9 cellular contexts compared by ENCODE assay signal in genomic region chr3:160450846-160451245, GRCh38. TPM values are rescaled to one million over a fixed set of nuclear protein-coding genes. Genes with fewer than 3 reads are reported as not detected.
DNase-seq lines count a peak whose midpoint lies in the region; ATAC-seq, FAIRE-seq and TF ChIP-seq lines count a peak whose summit lies in the region.
"Had no signal": no experiment of that assay in that cellular context is flagged by ENCODE, and none has a peak within 500 bp of the region (broad histone marks: within the 10 kb centered on the region; RNA-seq: fewer than 3 reads in every experiment).

No MANE protein-coding gene starts in this region.

- H3K9ac ChIP-seq in HUES6 (ENCODE audit: low read length) (peak overlapping the region; percentile 86), GM12878 (ENCODE audit: control insufficient read depth, insufficient read depth, low read length) (peak overlapping the region; percentile 80)

- peak overlapping the region in 2 of 3 donors; percentile 89 to 95 for H3K27ac Mint-ChIP-seq in CD4-positive, CD25-positive, alpha-beta regulatory T cell
- peak overlapping the region; percentile 94 for H3K27ac Mint-ChIP-seq in mesothelial cell of epicardium

- H3K4me1 Mint-ChIP-seq in CD4-positive, CD25-positive, alpha-beta regulatory T cell: peaks cover 17 to 42% (median 18%) of the 10 kb centered on the region in 4 donors
- H3K4me1 Mint-ChIP-seq in mesothelial cell of epicardium: peaks cover 24% of the 10 kb centered on the region

- no peaks in the 10 kb centered on the region for H3K27me3 Mint-ChIP-seq in CD4-positive, CD25-positive, alpha-beta regulatory T cell
- H3K27me3 Mint-ChIP-seq in mesothelial cell of epicardium (ENCODE audit: low read depth): peaks cover 5% of the 10 kb centered on the region

- no peak for TF ChIP-seq POLR2A in GM12878 (IDR thresholded peaks at IDR 0.05; ENCODE audit: low read depth, low read length)

- DNase-seq in CD4-positive, CD25-positive, alpha-beta regulatory T cell: no peak
- DNase-seq in GM12878 (ENCODE audit: low read depth, low spot score): no peak
- DNase-seq in mesothelial cell of epicardium (ENCODE audit: low spot score in 2 of 2, unreplicated experiment in 2 of 2): no peak
- no peak for DNase-seq in pons (ENCODE audit: low spot score)
- no peak for DNase-seq in NCI-H2196 treated with DMSO at 0.1 percent for 48 hours (lab: John Stamatoyannopoulos, UW; ENCODE audit: unreplicated experiment)
- DNase-seq in SKM-1 treated with dmso at 0.1 percent for 144 hours (lab: John Stamatoyannopoulos, UW; ENCODE audit: unreplicated experiment): no peak
- DNase-seq: activated CD8-positive, alpha-beta memory T cell treated with anti-CD3 and anti-CD28 coated beads, Interleukin-2, amount 50 U/mL, for 4 hours had no signal

- CTCF ChIA-PET in GM12878 (lab: Yijun Ruan, JAX): interaction anchor here (0.9 to 2.8 kb wide), 7 partner anchors 11 to 459 kb away, joined by 3 to 9 read pairs (median 4); no protein-coding TSS in a partner anchor

- no peak for TF ChIP-seq EP300 in GM12878 (IDR thresholded peaks at IDR 0.05; ENCODE audit: borderline replicate concordance in 1 of 2, control insufficient read depth in 1 of 2, low read depth in 2 of 2, low read length in 2 of 2)

- intact Hi-C loops in GM12878 (cut with micrococcal nuclease; ENCODE audit: unreplicated experiment): no loop called here

- H3K79me2 ChIP-seq in GM12878 (ENCODE audit: control insufficient read depth, insufficient read depth, low read length): peaks cover 42% of the 10 kb centered on the region

- no peaks in the 10 kb centered on the region for H3K27me3 ChIP-seq in CD4-positive, CD25-positive, alpha-beta regulatory T cell (ENCODE audit: control insufficient read depth, insufficient read depth, low read length)
- H3K27me3 ChIP-seq in HUES6 (ENCODE audit: control insufficient read depth, insufficient read depth, low read length) (no peaks in the 10 kb centered on the region), GM12878 (replicated peaks in 1 of 2; ENCODE audit: control insufficient read depth in 2 of 2, insufficient read depth in 2 of 2, low read length in 1 of 2) (no peaks in the 10 kb centered on the region)

- no peak overlapping the region for H3K27ac ChIP-seq in CD4-positive, CD25-positive, alpha-beta regulatory T cell (ENCODE audit: insufficient read depth, low read length, poor library complexity, severe bottlenecking)
- H3K27ac ChIP-seq in HUES6 (ENCODE audit: low read depth, low read length): peak overlapping the region; percentile 96
- H3K27ac ChIP-seq in GM12878 (ENCODE audit: control insufficient read depth, insufficient read depth): no peak overlapping the region; the same call in 1 of the 2 replicates

- H3K4me3 Mint-ChIP-seq in CD4-positive, CD25-positive, alpha-beta regulatory T cell: peak overlapping the region; percentile 96 to 98 (median 96)
- peak overlapping the region; percentile 85 for H3K4me3 Mint-ChIP-seq in mesothelial cell of epicardium

- no peaks in the 10 kb centered on the region for H3K9me3 Mint-ChIP-seq in CD4-positive, CD25-positive, alpha-beta regulatory T cell
- peaks cover 8% of the 10 kb centered on the region for H3K9me3 Mint-ChIP-seq in mesothelial cell of epicardium

- H3K36me3 ChIP-seq in CD4-positive, CD25-positive, alpha-beta regulatory T cell (ENCODE audit: control insufficient read depth, insufficient read depth, low read length): no peaks in the 10 kb centered on the region
- H3K36me3 ChIP-seq in HUES6 (ENCODE audit: control insufficient read depth, insufficient read depth, low read length) (peaks cover 11% of the 10 kb centered on the region), GM12878 (ENCODE audit: control insufficient read depth in 2 of 2, insufficient read depth in 2 of 2, low read length in 1 of 2) (peaks cover 0 to 5% of the 10 kb centered on the region in 2 experiments; a peak in 1 of 4 replicates)

- H3K4me1 ChIP-seq in CD4-positive, CD25-positive, alpha-beta regulatory T cell (ENCODE audit: control insufficient read depth, insufficient read depth, low read length, poor library complexity, severe bottlenecking): peaks cover 28% of the 10 kb centered on the region
- H3K4me1 ChIP-seq in HUES6 (ENCODE audit: control insufficient read depth, insufficient read depth, low read length): peaks cover 16% of the 10 kb centered on the region; the same call in 1 of the 2 replicates
- peaks cover 6% of the 10 kb centered on the region for H3K4me1 ChIP-seq in GM12878 (ENCODE audit: control insufficient read depth, insufficient read depth, low read length)

- no peak for TF ChIP-seq CTCF in GM12878 (IDR thresholded peaks at IDR 0.05 in 2 of 3, conservative IDR thresholded peaks at IDR 0.05 in 1 of 3; ENCODE audit: control insufficient read depth in 2 of 3, extremely low read depth in 1 of 3, insufficient read depth in 1 of 3, low read depth in 3 of 3, low read length in 3 of 3)
- no peak for TF ChIP-seq CTCF in mesothelial cell of epicardium (IDR thresholded peaks at IDR 0.05; ENCODE audit: unreplicated experiment)

- no peak overlapping the region; the same call in 1 of the 2 replicates for H2AFZ ChIP-seq in GM12878 (ENCODE audit: control insufficient read depth, low read depth, low read length)

- POLR2A ChIA-PET in GM12878 (lab: Charles Lee): interaction anchor here (0.7 to 3.9 kb wide), 13 partner anchors 9 to 465 kb away, joined by 3 to 34 read pairs (median 3); partner anchors contain the start of genes IFT80 and SMC4

- SMC1A ChIA-PET in GM12878 (lab: Charles Lee; ENCODE audit: uncharacterized antibody, unreplicated experiment): interaction anchor here (0.6 to 7.7 kb wide), 9 partner anchors 14 to 596 kb away, joined by 3 to 73 read pairs (median 6); partner anchors contain the start of gene IFT80

- ATAC-seq in CD4-positive, CD25-positive, alpha-beta regulatory T cell (ENCODE audit: low read depth in 2 of 2): no peak
- ATAC-seq in GM12878 (no peak), GM18867 (IDR thresholded peaks at IDR 0.05; ENCODE audit: unreplicated experiment) (no peak)

- no peak for FAIRE-seq in GM12878 (lab: Jason Lieb, UNC)

- no TSS peak for BruUV-seq in GM12878 (replicated peaks; lab: Mats Ljungman, UMichigan)

- H3K36me3 Mint-ChIP-seq in CD4-positive, CD25-positive, alpha-beta regulatory T cell: peaks cover 6% of the 10 kb centered on the region
- H3K36me3 Mint-ChIP-seq in mesothelial cell of epicardium: peaks cover 3% of the 10 kb centered on the region

- in situ Hi-C loops in GM12878 (cut with MboI): no loop called here

- no peaks in the 10 kb centered on the region for H4K20me1 ChIP-seq in GM12878 (ENCODE audit: control insufficient read depth, insufficient read depth)

- 65% methylated on average over 3 of the region's 3 CpGs for WGBS in GM12878 (ENCODE audit: insufficient coverage, insufficient replicate concordance, low lambda C conversion rate, missing lambda C conversion rate)

- no peak overlapping the region for H3K4me3 ChIP-seq in CD4-positive, CD25-positive, alpha-beta regulatory T cell (ENCODE audit: low read depth, low read length)
- H3K4me3 ChIP-seq in HUES6 (ENCODE audit: low read depth, low read length) (peak overlapping the region; percentile 94), GM12878 (peak overlapping the region; percentile 13; the same call in 1 of the 2 replicates)

- no peaks in the 10 kb centered on the region for H3K9me3 ChIP-seq in CD4-positive, CD25-positive, alpha-beta regulatory T cell (ENCODE audit: control insufficient read depth in 2 of 2, low read length in 2 of 2)
- no peaks in the 10 kb centered on the region for H3K9me3 ChIP-seq in HUES6 (ENCODE audit: control insufficient read depth, insufficient read depth, low read depth, low read length)
- no peaks in the 10 kb centered on the region; the same call in 1 of the 3 replicates for H3K9me3 ChIP-seq in GM12878 (replicated peaks; ENCODE audit: control insufficient read depth, insufficient read depth, low read length)

- TF ChIP-seq RAD21 in GM12878 (IDR thresholded peaks at IDR 0.05; ENCODE audit: insufficient read depth, low read depth, low read length): no peak

- RAD21 ChIA-PET in GM12878 (lab: Charles Lee; ENCODE audit: unreplicated experiment): interaction anchor here (0.8 to 3.1 kb wide), 5 partner anchors 9 to 38 kb away, joined by 3 to 22 read pairs (median 4); no protein-coding TSS in a partner anchor

- peak overlapping the region; percentile 93; the same call in 1 of the 2 replicates for H3K4me2 ChIP-seq in GM12878 (ENCODE audit: control insufficient read depth, insufficient read depth)

RNA-seq across cellular contexts. Expression of gene TRIM59, which starts 1.3 kb away (rescaled TPM):
- 34.0 TPM for total RNA-seq in CD4-positive, CD25-positive, alpha-beta regulatory T cell
- polyA plus RNA-seq in CD4-positive, CD25-positive, alpha-beta regulatory T cell: 10 to 100 TPM; 50.5 to 67.9 (median 55.5) TPM
- 46.0 and 53.4 TPM in 2 replicates for total RNA-seq in GM12878 (2013; cell fraction: nucleolus; rRNA removed)
- total RNA-seq in GM12878 (2014; rRNA removed): 33.5 and 41.5 TPM in 2 replicates
- 38.6 and 40.2 TPM in 2 replicates for total RNA-seq in GM12878 (2014; rRNA removed; fragmentation: Illumina TruSeq; extraction: Trizol)
- 27.2 and 29.6 TPM in 2 replicates for total RNA-seq in GM12878 (2021)
- 10.4 TPM for polyA plus RNA-seq in GM12878 (2011; ENCODE audit: low read depth)
- polyA plus RNA-seq in GM12878 (2011; rRNA removed): 33.1 and 43.6 TPM in 2 replicates
- polyA plus RNA-seq in GM12878 (2011; cell fraction: cytosol; rRNA removed): 12.3 and 16.9 TPM in 2 replicates
- 10.6 and 11.0 TPM in 2 replicates for polyA plus RNA-seq in GM12878 (2011; cell fraction: nucleus; rRNA removed)
- polyA plus RNA-seq in GM12878 (2012): 11.5 and 12.6 TPM in 2 replicates
- polyA plus RNA-seq in GM12878 (2014; fragmentation: Illumina TruSeq; extraction: Trizol): 29.5 and 36.4 TPM in 2 replicates
- 100 to 1,000 TPM in 1 of 2 experiments, 10 to 100 TPM in 1; 28.9 to 105 TPM for polyA plus RNA-seq in GM12878 (2014; fragmentation: Nextera tagmentation; extraction: Ambion mirVana)
- polyA plus RNA-seq in GM12878 (2014; rRNA removed): 13.0 and 14.4 TPM in 2 replicates
- 10 to 100 TPM; 57.0 to 57.8 TPM for polyA plus RNA-seq in GM12878 (2016; fragmentation: Nextera tagmentation; extraction: Ambion mirVana)
- polyA minus RNA-seq in GM12878 (2011; rRNA and poly(A)+ RNA removed): 24.6 and 29.3 TPM in 2 replicates
- 14.7 and 21.5 TPM in 2 replicates for polyA minus RNA-seq in GM12878 (2011; cell fraction: cytosol; rRNA and poly(A)+ RNA removed)
- polyA minus RNA-seq in GM12878 (2011; cell fraction: nucleus; rRNA and poly(A)+ RNA removed): 13.4 and 22.3 TPM in 2 replicates
- total RNA-seq in mesothelial cell of epicardium: 20.1 to 23.0 TPM (median 21.1 TPM) in 3 replicates

RNA-seq across cellular contexts. Expression of gene SMC4, which starts 51.4 kb away (rescaled TPM):
- 153 TPM for total RNA-seq in CD4-positive, CD25-positive, alpha-beta regulatory T cell
- 10 to 100 TPM; 48.4 to 96.9 (median 53.7) TPM for polyA plus RNA-seq in CD4-positive, CD25-positive, alpha-beta regulatory T cell
- 263 and 313 TPM in 2 replicates for total RNA-seq in GM12878 (2013; cell fraction: nucleolus; rRNA removed)
- total RNA-seq in GM12878 (2014; rRNA removed) (130 and 133 TPM in 2 replicates), GM12878 (2014; rRNA removed; fragmentation: Illumina TruSeq; extraction: Trizol) (224 and 231 TPM in 2 replicates), GM12878 (2021) (124 and 142 TPM in 2 replicates), mesothelial cell of epicardium (50.7 to 57.4 TPM (median 53.2 TPM) in 3 replicates)
- polyA plus RNA-seq in GM12878 (2011; ENCODE audit: low read depth): 32.9 TPM
- polyA plus RNA-seq in GM12878 (2011; rRNA removed) (93.3 and 214 TPM in 2 replicates), GM12878 (2014; fragmentation: Illumina TruSeq; extraction: Trizol) (250 and 324 TPM in 2 replicates), GM12878 (2014; fragmentation: Nextera tagmentation; extraction: Ambion mirVana) (100 to 1,000 TPM in 1 of 2 experiments, 10 to 100 TPM in 1; 75.6 to 127 TPM), GM12878 (2014; rRNA removed) (121 and 128 TPM in 2 replicates), GM12878 (2016; fragmentation: Nextera tagmentation; extraction: Ambion mirVana) (100 to 1,000 TPM; 278 to 288 TPM)
- polyA plus RNA-seq in GM12878 (2011; cell fraction: cytosol; rRNA removed): 37.2 and 42.5 TPM in 2 replicates
- 181 and 214 TPM in 2 replicates for polyA plus RNA-seq in GM12878 (2011; cell fraction: nucleus; rRNA removed)
- 59.4 and 74.4 TPM in 2 replicates for polyA plus RNA-seq in GM12878 (2012)
- polyA minus RNA-seq in GM12878 (2011; rRNA and poly(A)+ RNA removed): 37.5 and 42.8 TPM in 2 replicates
- 23.5 and 30.7 TPM in 2 replicates for polyA minus RNA-seq in GM12878 (2011; cell fraction: cytosol; rRNA and poly(A)+ RNA removed)
- polyA minus RNA-seq in GM12878 (2011; cell fraction: nucleus; rRNA and poly(A)+ RNA removed): 128 and 223 TPM in 2 replicates

RNA-seq across cellular contexts. Expression of gene IFT80, which starts 51.8 kb away (rescaled TPM):
- total RNA-seq in CD4-positive, CD25-positive, alpha-beta regulatory T cell: 35.7 TPM
- polyA plus RNA-seq in CD4-positive, CD25-positive, alpha-beta regulatory T cell: 1 to 10 TPM; 3.0 to 8.0 (median 6.2) TPM
- total RNA-seq in GM12878 (2013; cell fraction: nucleolus; rRNA removed): 57.3 and 60.6 TPM in 2 replicates
- 14.1 and 16.2 TPM in 2 replicates for total RNA-seq in GM12878 (2014; rRNA removed)
- total RNA-seq in GM12878 (2014; rRNA removed; fragmentation: Illumina TruSeq; extraction: Trizol): 20.2 and 21.5 TPM in 2 replicates
- total RNA-seq in GM12878 (2021): 11.1 and 13.7 TPM in 2 replicates
- 7.5 TPM for polyA plus RNA-seq in GM12878 (2011; ENCODE audit: low read depth)
- 16.2 and 29.3 TPM in 2 replicates for polyA plus RNA-seq in GM12878 (2011; rRNA removed)
- 4.0 and 5.1 TPM in 2 replicates for polyA plus RNA-seq in GM12878 (2011; cell fraction: cytosol; rRNA removed)
- polyA plus RNA-seq in GM12878 (2011; cell fraction: nucleus; rRNA removed): 17.6 and 21.9 TPM in 2 replicates
- polyA plus RNA-seq in GM12878 (2012): 9.9 and 11.7 TPM in 2 replicates
- polyA plus RNA-seq in GM12878 (2014; fragmentation: Illumina TruSeq; extraction: Trizol): 18.4 and 27.6 TPM in 2 replicates
- 1 to 10 TPM; 6.5 to 6.7 TPM for polyA plus RNA-seq in GM12878 (2014; fragmentation: Nextera tagmentation; extraction: Ambion mirVana)
- polyA plus RNA-seq in GM12878 (2014; rRNA removed): 14.4 and 15.4 TPM in 2 replicates
- 10 to 100 TPM; 11.6 to 14.1 TPM for polyA plus RNA-seq in GM12878 (2016; fragmentation: Nextera tagmentation; extraction: Ambion mirVana)
- polyA minus RNA-seq in GM12878 (2011; rRNA and poly(A)+ RNA removed): 5.8 and 9.2 TPM in 2 replicates
- 4.3 and 6.5 TPM in 2 replicates for polyA minus RNA-seq in GM12878 (2011; cell fraction: cytosol; rRNA and poly(A)+ RNA removed)
- polyA minus RNA-seq in GM12878 (2011; cell fraction: nucleus; rRNA and poly(A)+ RNA removed): 18.4 and 19.2 TPM in 2 replicates
- total RNA-seq in mesothelial cell of epicardium: 34.9 to 37.9 TPM (median 35.2 TPM) in 3 replicates
